ENCODE assay signal across 13 cellular contexts in the genomic region with DNA sequence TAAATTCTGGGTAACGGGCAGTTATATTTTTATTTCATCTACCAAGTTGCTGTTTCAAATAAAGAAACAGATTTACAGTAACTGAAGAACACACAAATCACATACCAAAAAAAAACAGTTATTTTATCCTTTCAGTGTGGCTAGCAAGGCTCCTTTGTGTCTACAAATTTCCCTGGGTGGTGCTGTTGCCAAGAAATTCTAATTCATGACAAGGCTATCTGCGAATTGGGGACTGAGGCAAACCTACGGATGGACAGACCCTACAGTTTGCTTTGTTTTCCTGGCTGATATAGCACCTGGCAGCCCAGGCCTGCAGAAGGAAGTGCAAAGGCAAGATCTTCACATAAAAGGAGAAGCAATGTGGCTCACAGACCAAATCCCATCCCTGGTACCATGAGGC. TPM values are rescaled to one million over a fixed set of nuclear protein-coding genes. Genes with fewer than 3 reads are reported as not detected.
DNase-seq lines count a peak whose midpoint lies in the region; ATAC-seq and TF ChIP-seq lines count a peak whose summit lies in the region.
"Had no signal": no experiment of that assay in that cellular context is flagged by ENCODE, and none has a peak within 500 bp of the region (broad histone marks: within the 10 kb centered on the region; RNA-seq: fewer than 3 reads in every experiment).

No MANE protein-coding gene starts in this region.

- H3K4me1 Mint-ChIP-seq in activated CD4-positive, alpha-beta memory T cell treated with anti-CD3 and anti-CD28 coated beads for 36 hours (ENCODE audit: low read depth): peaks cover 74% of the 10 kb centered on the region
- peaks cover 67% of the 10 kb centered on the region for H3K4me1 Mint-ChIP-seq in activated CD4-positive, alpha-beta memory T cell treated with anti-CD3 and anti-CD28 coated beads, Interleukin-2, amount 10 ng/mL, durations not matched to agents 7 days and 5 days

- H3K9me3 ChIP-seq in ascending aorta (no peaks in the 10 kb centered on the region), suprapubic skin (no peaks in the 10 kb centered on the region)
- H3K9me3 ChIP-seq: psoas muscle had no signal

- H3K4me3 Mint-ChIP-seq in activated CD4-positive, alpha-beta memory T cell treated with anti-CD3 and anti-CD28 coated beads for 36 hours: peak overlapping the region; percentile 20
- no peak overlapping the region for H3K4me3 Mint-ChIP-seq in activated CD4-positive, alpha-beta memory T cell treated with anti-CD3 and anti-CD28 coated beads, Interleukin-2, amount 10 ng/mL, durations not matched to agents 7 days and 5 days

- H3K4me3 ChIP-seq in ascending aorta: peak overlapping the region; percentile 78 to 79
- H3K4me3 ChIP-seq in suprapubic skin: peak overlapping the region; percentile 84
- H3K4me3 ChIP-seq: BLaER1 treated with 17β-estradiol and CSF1 and Interleukin-3, amounts not matched to agents 10 nM and 100 nM; psoas muscle had no signal

- no peak for DNase-seq in activated CD4-positive, alpha-beta memory T cell treated with anti-CD3 and anti-CD28 coated beads for 36 hours
- no peak for DNase-seq in activated CD4-positive, alpha-beta memory T cell treated with anti-CD3 and anti-CD28 coated beads, Interleukin-2, amount 10 ng/mL, durations not matched to agents 7 days and 5 days
- no peak for DNase-seq in ascending aorta (ENCODE audit: low spot score in 2 of 2)
- DNase-seq in iris pigment epithelial cell (ENCODE audit: low read depth): peak; percentile 27
- no peak for DNase-seq in suprapubic skin (ENCODE audit: low spot score in 2 of 2)
- no peak for DNase-seq in cerebellar nuclear complex (lab: John Stamatoyannopoulos, UW)
- no peak for DNase-seq in ecto neural progenitor cell (ENCODE audit: low spot score)
- DNase-seq: NCI-H510A; psoas muscle; stimulated activated CD8-positive, alpha-beta memory T cell treated with anti-CD3 and anti-CD28 coated beads, Interleukin-4, amount 100 ng/mL, for 48 hours had no signal

- intact Hi-C loops in activated CD4-positive, alpha-beta memory T cell treated with anti-CD3 and anti-CD28 coated beads for 36 hours (cut with micrococcal nuclease): no loop called here
- intact Hi-C loops in ascending aorta (cut with DNase I): loop anchor here (5.0 kb wide), 1 partner anchor 39 kb away; no protein-coding TSS in a partner anchor

- no peak for TF ChIP-seq EP300 in suprapubic skin (IDR thresholded peaks at IDR 0.05)

- no peak overlapping the region for H3K27ac Mint-ChIP-seq in activated CD4-positive, alpha-beta memory T cell treated with anti-CD3 and anti-CD28 coated beads for 36 hours
- no peak overlapping the region for H3K27ac Mint-ChIP-seq in activated CD4-positive, alpha-beta memory T cell treated with anti-CD3 and anti-CD28 coated beads, Interleukin-2, amount 10 ng/mL, durations not matched to agents 7 days and 5 days
- H3K27ac Mint-ChIP-seq: activated naive CD4-positive, alpha-beta T cell treated with anti-CD3 and anti-CD28 coated beads, Interleukin-2, amount 50 U/mL, for 72 hours had no signal

- CTCF ChIA-PET in activated CD4-positive, alpha-beta memory T cell treated with anti-CD3 and anti-CD28 coated beads for 36 hours (lab: Charles Lee): no interaction called here
- CTCF ChIA-PET in activated CD4-positive, alpha-beta memory T cell treated with anti-CD3 and anti-CD28 coated beads, Interleukin-2, amount 10 ng/mL, durations not matched to agents 7 days and 5 days (lab: Charles Lee): no interaction called here

- WGBS in suprapubic skin: 65% methylated on average over 3 of the region's 3 CpGs

- no peak for ATAC-seq in GM19035 (IDR thresholded peaks at IDR 0.05; ENCODE audit: unreplicated experiment)
- ATAC-seq: activated naive CD4-positive, alpha-beta T cell treated with anti-CD3 and anti-CD28 coated beads, Interleukin-2, amount 50 U/mL, for 72 hours; psoas muscle had no signal

- H3K4me1 ChIP-seq in ascending aorta (peaks cover 17 to 47% of the 10 kb centered on the region in 2 donors), suprapubic skin (peaks cover 53% of the 10 kb centered on the region)

- TF ChIP-seq POLR2A in suprapubic skin (IDR thresholded peaks at IDR 0.05): no peak

- H3K36me3 ChIP-seq in ascending aorta (no peaks in the 10 kb centered on the region), suprapubic skin (no peaks in the 10 kb centered on the region)
- H3K36me3 ChIP-seq: BLaER1 treated with 17β-estradiol and CSF1 and Interleukin-3, amounts not matched to agents 10 nM and 100 nM had no signal

- peak overlapping the region; percentile 86 to 100 for H3K27ac ChIP-seq in ascending aorta
- peak overlapping the region; percentile 100 for H3K27ac ChIP-seq in suprapubic skin
- H3K27ac ChIP-seq: BLaER1 treated with 17β-estradiol and CSF1 and Interleukin-3, amounts not matched to agents 10 nM and 100 nM had no signal

- H3K27me3 Mint-ChIP-seq in activated CD4-positive, alpha-beta memory T cell treated with anti-CD3 and anti-CD28 coated beads for 36 hours: peaks cover 2% of the 10 kb centered on the region
- peaks cover 3% of the 10 kb centered on the region for H3K27me3 Mint-ChIP-seq in activated CD4-positive, alpha-beta memory T cell treated with anti-CD3 and anti-CD28 coated beads, Interleukin-2, amount 10 ng/mL, durations not matched to agents 7 days and 5 days

- TF ChIP-seq CTCF in ascending aorta (IDR thresholded peaks at IDR 0.05) (no peak), suprapubic skin (IDR thresholded peaks at IDR 0.05) (no peak)

- H3K36me3 Mint-ChIP-seq in activated CD4-positive, alpha-beta memory T cell treated with anti-CD3 and anti-CD28 coated beads for 36 hours: peaks cover 7% of the 10 kb centered on the region
- peaks cover 49% of the 10 kb centered on the region for H3K36me3 Mint-ChIP-seq in activated CD4-positive, alpha-beta memory T cell treated with anti-CD3 and anti-CD28 coated beads, Interleukin-2, amount 10 ng/mL, durations not matched to agents 7 days and 5 days (ENCODE audit: low read depth)

- H3K27me3 ChIP-seq in ascending aorta (no peaks in the 10 kb centered on the region), suprapubic skin (no peaks in the 10 kb centered on the region)

- POLR2A ChIA-PET in activated CD4-positive, alpha-beta memory T cell treated with anti-CD3 and anti-CD28 coated beads for 36 hours (lab: Charles Lee): no interaction called here
- POLR2A ChIA-PET in activated CD4-positive, alpha-beta memory T cell treated with anti-CD3 and anti-CD28 coated beads, Interleukin-2, amount 10 ng/mL, durations not matched to agents 7 days and 5 days (lab: Charles Lee): no interaction called here

- H3K9me3 Mint-ChIP-seq in activated CD4-positive, alpha-beta memory T cell treated with anti-CD3 and anti-CD28 coated beads for 36 hours: no peaks in the 10 kb centered on the region
- H3K9me3 Mint-ChIP-seq in activated CD4-positive, alpha-beta memory T cell treated with anti-CD3 and anti-CD28 coated beads, Interleukin-2, amount 10 ng/mL, durations not matched to agents 7 days and 5 days: no peaks in the 10 kb centered on the region

RNA-seq across cellular contexts. Expression of gene KLF7, which starts 4.5 kb away (rescaled TPM):
- total RNA-seq in activated CD4-positive, alpha-beta memory T cell treated with anti-CD3 and anti-CD28 coated beads for 36 hours: 10 to 100 TPM; 24.1 to 29.5 TPM
- total RNA-seq in activated CD4-positive, alpha-beta memory T cell treated with anti-CD3 and anti-CD28 coated beads, Interleukin-2, amount 10 ng/mL, durations not matched to agents 7 days and 5 days: 10 to 100 TPM; 28.3 to 31.4 TPM
- total RNA-seq in ascending aorta: 17.0 TPM
- 10 to 100 TPM; 10.0 to 17.4 (median 10.7) TPM for total RNA-seq in suprapubic skin
